ENCODE assay signal across 14 cellular contexts in genomic region chr9:120883608-120883996, GRCh38.
"Had no signal": no experiment of that assay in that cellular context is flagged by ENCODE, and none has a peak within 500 bp of the region (broad histone marks: within the 10 kb centered on the region; RNA-seq: fewer than 3 reads in every experiment).

No MANE protein-coding gene starts in this region.

- H3K9me3 Mint-ChIP-seq: activated CD4-positive, alpha-beta T cell treated with anti-CD3 and anti-CD28 coated beads, Interleukin-2, amount 10 ng/mL, durations not matched to agents 24 days and 14 days; brain; mesothelial cell of epicardium; neural crest cell had no signal

- H3K27ac ChIP-seq: colonic mucosa, prostate gland, stomach, thoracic aorta, upper lobe of right lung had no signal

- H3K27me3 ChIP-seq: colonic mucosa, stomach, upper lobe of right lung had no signal

- H3K27ac Mint-ChIP-seq: activated CD4-positive, alpha-beta T cell treated with anti-CD3 and anti-CD28 coated beads, Interleukin-2, amount 10 ng/mL, durations not matched to agents 24 days and 14 days; brain; mesothelial cell of epicardium had no signal

- H3K4me3 Mint-ChIP-seq: activated CD4-positive, alpha-beta T cell treated with anti-CD3 and anti-CD28 coated beads, Interleukin-2, amount 10 ng/mL, durations not matched to agents 24 days and 14 days; brain; mesothelial cell of epicardium; neural crest cell had no signal

- H3K36me3 Mint-ChIP-seq: brain, mesothelial cell of epicardium had no signal

- DNase-seq: activated CD4-positive, alpha-beta T cell treated with anti-CD3 and anti-CD28 coated beads, Interleukin-2, amount 10 ng/mL, durations not matched to agents 24 days and 14 days; activated effector memory CD4-positive, alpha-beta T cell treated with Interleukin-2 at 50 U/mL for 16 hours; activated naive CD4-positive, alpha-beta T cell treated with anti-CD3 and anti-CD28 coated beads, Interleukin-2, amount 50 U/mL, for 16 hours; colonic mucosa; islet precursor cell; stomach; upper lobe of right lung had no signal

- H3K4me3 ChIP-seq: colonic mucosa, lung, prostate gland, stomach, thoracic aorta, upper lobe of right lung had no signal

- H3K4me1 ChIP-seq: prostate gland had no signal

- H3K27me3 Mint-ChIP-seq: activated CD4-positive, alpha-beta T cell treated with anti-CD3 and anti-CD28 coated beads, Interleukin-2, amount 10 ng/mL, durations not matched to agents 24 days and 14 days had no signal

- H3K9me3 ChIP-seq: colonic mucosa, prostate gland, stomach, thoracic aorta, upper lobe of right lung had no signal

- ATAC-seq: right cardiac atrium, upper lobe of right lung had no signal

- H3K36me3 ChIP-seq: colonic mucosa, prostate gland, stomach, thoracic aorta, upper lobe of right lung had no signal
